Comparison of ENCODE assay signal across 8 cellular contexts in the genomic region with DNA sequence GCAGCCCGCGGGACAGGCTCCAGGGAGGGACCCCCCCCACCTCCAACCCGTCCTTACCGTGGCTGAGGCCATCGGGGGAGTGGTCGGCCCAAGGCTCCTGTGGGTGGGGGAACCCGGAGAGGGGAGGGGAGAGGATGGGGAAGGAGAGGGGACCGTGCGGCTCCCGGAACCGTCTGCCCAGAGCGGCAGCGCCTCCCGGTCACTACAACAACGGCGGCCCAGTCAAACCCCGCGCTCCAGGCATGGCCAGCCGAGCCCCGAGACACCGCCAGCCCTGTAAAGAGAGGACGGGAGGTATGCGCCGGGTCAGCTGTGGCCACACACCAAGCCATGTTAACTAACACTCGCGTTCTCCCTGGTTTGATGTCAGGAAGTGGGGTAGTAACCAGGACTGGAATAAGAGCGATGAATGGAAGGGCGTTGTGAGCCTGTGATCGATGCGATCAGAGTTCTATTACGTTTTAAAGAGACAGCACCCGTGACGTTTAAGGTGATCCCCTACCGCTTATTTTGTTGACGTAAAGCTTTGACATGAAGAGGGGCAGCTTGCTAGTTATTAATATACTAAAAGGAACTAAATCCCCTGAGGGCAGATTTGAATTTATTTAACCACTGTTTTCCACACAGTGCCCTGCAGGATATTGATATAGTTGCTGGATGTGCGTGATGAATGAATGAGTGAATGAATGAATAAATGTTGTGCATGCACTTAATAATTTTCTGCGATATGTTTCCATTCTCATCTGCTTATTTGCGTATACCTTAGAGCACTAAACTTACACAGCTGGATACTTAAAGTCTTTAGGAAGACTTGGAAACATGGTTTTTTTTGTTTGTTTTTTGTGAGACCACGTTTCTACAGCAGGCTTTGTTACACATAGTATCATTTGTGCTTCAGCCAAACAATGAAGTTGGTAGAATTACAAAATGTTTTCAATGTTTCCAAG. TPM values are rescaled to one million over a fixed set of nuclear protein-coding genes. Genes with fewer than 3 reads are reported as not detected.
DNase-seq lines count a peak whose midpoint lies in the region; ATAC-seq and TF ChIP-seq lines count a peak whose summit lies in the region.

TSS of gene POC1B (minus strand) at position 224 of the 947 bp plus-strand sequence. CDS start at position 72, 152 bp downstream.

- TF ChIP-seq EP300 in transverse colon (IDR thresholded peaks at IDR 0.05; ENCODE audit: low read depth): no peak

- ATAC-seq in GM18498 (IDR thresholded peaks at IDR 0.05; ENCODE audit: unreplicated experiment) (peak; percentile 72), HG02884 (IDR thresholded peaks at IDR 0.05; ENCODE audit: unreplicated experiment) (peak; percentile 58), heart right ventricle (peak; percentile 88 to 94 (median 90))

- no peak within 1 kb of the TSS for H2AK5ac ChIP-seq in trophoblast cell (ENCODE audit: low read length)

- H3K79me2 ChIP-seq in trophoblast cell (ENCODE audit: control insufficient read depth, insufficient read depth, low read length, poor library complexity): peaks cover 4% of the 10 kb centered on the region

- peaks cover 4 to 38% of the 10 kb centered on the region in 2 donors for H3K4me1 ChIP-seq in adrenal gland (replicated peaks in 1 of 2)
- peaks cover 2 to 52% (median 43%) of the 10 kb centered on the region in 9 donors for H3K4me1 ChIP-seq in heart right ventricle
- peaks cover 0 to 3% of the 10 kb centered on the region in 2 experiments for H3K4me1 ChIP-seq in trophoblast cell (ENCODE audit: control insufficient read depth in 1 of 2, insufficient read depth in 2 of 2, low read length in 2 of 2)
- peaks cover 12 to 38% (median 18%) of the 10 kb centered on the region in 4 donors for H3K4me1 ChIP-seq in transverse colon

- 2 to 6% (median 2%) methylated on average over 20 to 39 of the region's 39 CpGs for WGBS in adrenal gland, 4 donors
- 1 to 2% methylated on average over 39 of the region's 39 CpGs for WGBS in heart right ventricle, 2 donors
- no CpG with 5 or more reads among the region's 39 CpGs for WGBS in trophoblast cell (ENCODE audit: extremely low coverage, insufficient coverage, insufficient read length)
- WGBS in transverse colon (ENCODE audit: low coverage in 1 of 2), 2 donors: 2 to 21% methylated on average over 4 to 38 of the region's 39 CpGs

- intact Hi-C loops in adrenal gland (cut with DNase I): loop anchor here (5.0 to 10.0 kb wide), 3 partner anchors 51 to 509 kb away; no protein-coding TSS in a partner anchor
- intact Hi-C loops in heart right ventricle (cut with DNase I): loop anchor here (1.0 to 10.0 kb wide), 12 partner anchors 51 to 511 kb away; partner anchors contain the start of gene DUSP6 (in 4 of the 10)
- intact Hi-C loops in transverse colon (cut with DNase I; ENCODE audit: low total_unique reads): loop anchor here (5.0 to 10.0 kb wide), 3 partner anchors 54 to 509 kb away; partner anchors contain the start of gene DUSP6

- H4K8ac ChIP-seq in trophoblast cell (ENCODE audit: low read depth, low read length): peak within 1 kb of the TSS; percentile 87

- peak within 1 kb of the TSS; percentile 86 for H2AFZ ChIP-seq in trophoblast cell (ENCODE audit: insufficient read depth, low read length, poor library complexity)

- peak within 1 kb of the TSS; percentile 29 for H4K91ac ChIP-seq in trophoblast cell (ENCODE audit: low read depth, low read length)

- H3K36me3 ChIP-seq in adrenal gland (replicated peaks in 1 of 2) (no peaks in the 10 kb centered on the region), heart right ventricle (peaks cover 0 to 10% (median 0%) of the 10 kb centered on the region in 9 donors), trophoblast cell (ENCODE audit: control insufficient read depth in 1 of 2, insufficient read depth in 2 of 2, low read length in 2 of 2) (peaks cover 2 to 5% of the 10 kb centered on the region in 2 experiments), transverse colon (no peaks in the 10 kb centered on the region)

- peak; percentile 87 for DNase-seq in NCI-H146 (lab: John Stamatoyannopoulos, UW)
- peak; percentile 26 to 82 (median 31) for DNase-seq in T-helper 1 cell
- peak; percentile 70 to 86 (median 74) for DNase-seq in adrenal gland
- DNase-seq in heart right ventricle: peak; percentile 80 to 85
- peak; percentile 57 to 73 for DNase-seq in trophoblast cell
- DNase-seq in transverse colon: peak; percentile 83

- H2BK12ac ChIP-seq in trophoblast cell (ENCODE audit: low read length): no peak within 1 kb of the TSS

- H3K27me3 ChIP-seq in adrenal gland (no peaks in the 10 kb centered on the region), heart right ventricle (no peaks in the 10 kb centered on the region), trophoblast cell (ENCODE audit: insufficient read depth, low read length) (no peaks in the 10 kb centered on the region), transverse colon (no peaks in the 10 kb centered on the region)

- H3K9ac ChIP-seq in trophoblast cell (ENCODE audit: low read length): peak within 1 kb of the TSS; percentile 65

- no peaks in the 10 kb centered on the region for H3K9me3 ChIP-seq in adrenal gland (replicated peaks in 1 of 3)
- H3K9me3 ChIP-seq in heart right ventricle: no peaks in the 10 kb centered on the region
- H3K9me3 ChIP-seq in trophoblast cell (ENCODE audit: insufficient read depth, low read depth, low read length): no peaks in the 10 kb centered on the region
- H3K9me3 ChIP-seq in transverse colon: no peaks in the 10 kb centered on the region

- H3K27ac ChIP-seq in adrenal gland (peak within 1 kb of the TSS; percentile 51 to 91 (median 88)), heart right ventricle (peak within 1 kb of the TSS; percentile 82 to 95 (median 92)), trophoblast cell (ENCODE audit: low read depth, low read length) (peak within 1 kb of the TSS; percentile 73), transverse colon (peak within 1 kb of the TSS; percentile 92 to 97 (median 94))

- peak within 1 kb of the TSS; percentile 26 for H3K14ac ChIP-seq in trophoblast cell (ENCODE audit: low read length)

- peak within 1 kb of the TSS; percentile 33 for H3K18ac ChIP-seq in trophoblast cell (ENCODE audit: low read length)

- TF ChIP-seq POLR2A in adrenal gland (IDR thresholded peaks at IDR 0.05): peak; percentile 38 to 50
- peak; percentile 68 for TF ChIP-seq POLR2A in transverse colon (IDR thresholded peaks at IDR 0.05)

- peak within 1 kb of the TSS; percentile 18 for H2BK120ac ChIP-seq in trophoblast cell (ENCODE audit: insufficient read depth, low read length, poor library complexity)

- in situ Hi-C loops in transverse colon (cut with MboI; ENCODE audit: low pct_ligation_motif_present in 1 of 4, low pct_unique_long_range_greater_than_20kb in 1 of 4, low sequenced_read_pairs in 3 of 4): loop anchor here in 3 of 4 donors (5.0 to 10.0 kb wide), 6 partner anchors 51 to 504 kb away; no protein-coding TSS in a partner anchor

- peak in 1 of 6 experiments; percentile 4 for TF ChIP-seq CTCF in adrenal gland (IDR thresholded peaks at IDR 0.05)
- no peak for TF ChIP-seq CTCF in heart right ventricle (IDR thresholded peaks at IDR 0.05)
- TF ChIP-seq CTCF in transverse colon (IDR thresholded peaks at IDR 0.05): peak in 1 of 5 experiments; percentile 0

- H3K4ac ChIP-seq in trophoblast cell (ENCODE audit: low read depth, low read length): no peak within 1 kb of the TSS

- H3K79me1 ChIP-seq in trophoblast cell (ENCODE audit: low read length): peaks cover 9% of the 10 kb centered on the region

- H4K12ac ChIP-seq in trophoblast cell (ENCODE audit: low read depth, low read length): peak within 1 kb of the TSS; percentile 63

- H2BK5ac ChIP-seq in trophoblast cell (ENCODE audit: low read depth, low read length, poor library complexity): peak within 1 kb of the TSS; percentile 4

- peak within 1 kb of the TSS; percentile 91 for H3K4me2 ChIP-seq in trophoblast cell (ENCODE audit: low read length)

- H3K4me3 ChIP-seq in adrenal gland (peak within 1 kb of the TSS; percentile 2 to 94 (median 80)), heart right ventricle (peak within 1 kb of the TSS; percentile 71 to 97 (median 92)), trophoblast cell (ENCODE audit: low read depth, low read length) (peak within 1 kb of the TSS; percentile 86), transverse colon (peak within 1 kb of the TSS; percentile 63 to 97 (median 93))

- H3K23ac ChIP-seq in trophoblast cell (ENCODE audit: low read length): no peak within 1 kb of the TSS

RNA-seq across cellular contexts. Expression of gene POC1B, which starts in this region (rescaled TPM):
- 10 to 100 TPM in 6 of 8 donors, 1 to 10 TPM in 2; 5.4 to 18.5 (median 11.8) TPM for total RNA-seq in adrenal gland
- polyA plus RNA-seq in adrenal gland: 10 to 100 TPM in 1 of 3 donors, 1 to 10 TPM in 2; 3.3 to 15.3 (median 4.9) TPM
- 10 to 100 TPM in 1 of 10 donors, 1 to 10 TPM in 9; 6.2 to 10.4 (median 8.2) TPM for total RNA-seq in heart right ventricle
- polyA plus RNA-seq in heart right ventricle: 1 to 10 TPM; 4.8 TPM
- polyA plus RNA-seq in trophoblast cell (2013): 9.0 and 9.1 TPM in 2 replicates
- total RNA-seq in transverse colon: 10 to 100 TPM in 3 of 4 donors, 1 to 10 TPM in 1; 7.8 to 68.5 (median 33.8) TPM

Comparison
In these comparisons a context has a peak if more than half of its experiments do, and no peak if none do; other contexts are left out.
1. Peak in every context shown above with its lines: DNase-seq, ATAC-seq, H3K4me3 ChIP-seq and H3K27ac ChIP-seq.
2. DNase-seq: peak in every context shown above with its lines; median percentile 87 in NCI-H146; 83 in transverse colon; 82 in heart right ventricle; 74 in adrenal gland; 65 in trophoblast cell; 31 in T-helper 1 cell.